25 cellular contexts compared by ENCODE assay signal in genomic region chr16:4960579-4960978, GRCh38. TPM values are rescaled to one million over a fixed set of nuclear protein-coding genes. Genes with fewer than 3 reads are reported as not detected.
"Had no signal": no experiment of that assay in that cellular context is flagged by ENCODE, and none has a peak within 500 bp of the region (broad histone marks: within the 10 kb centered on the region; RNA-seq: fewer than 3 reads in every experiment).

No MANE protein-coding gene starts in this region.

- H3K4me3 ChIP-seq: left ventricle myocardium inferior, lung, mucosa of descending colon, ovary, prostate gland, skin epidermis, stomach, testis, thyroid gland, upper lobe of right lung had no signal

- H3K27me3 ChIP-seq: ovary, stomach, testis, thyroid gland, upper lobe of right lung had no signal

- H3K27ac ChIP-seq: left ventricle myocardium inferior, ovary, prostate gland, skin epidermis, stomach, testis, thyroid gland, upper lobe of right lung had no signal

- H3K9me3 ChIP-seq: left ventricle myocardium inferior, mucosa of descending colon, ovary, prostate gland, stomach, testis, thyroid gland, upper lobe of right lung had no signal

- H3K36me3 ChIP-seq: left ventricle myocardium inferior, ovary, prostate gland, stomach, thyroid gland, upper lobe of right lung had no signal

- DNase-seq: hippocampal formation; kidney; left ventricle myocardium inferior; midbrain; naive thymus-derived CD4-positive, alpha-beta T cell; ovary; retina; right cardiac atrium; stimulated activated CD4-positive, alpha-beta T cell treated with anti-CD3 and anti-CD28 coated beads, Interleukin-12 subunit alpha, Interleukin-12 subunit beta, amount 100 ng/mL, for 4 hours; stimulated activated CD4-positive, alpha-beta T cell treated with anti-CD3 and anti-CD28 coated beads, Interleukin-15, amount 100 ng/mL, for 24 hours; stimulated activated CD4-positive, alpha-beta T cell treated with anti-CD3 and anti-CD28 coated beads, Interleukin-2, amount 100 ng/mL, for 24 hours; stimulated activated CD4-positive, alpha-beta T cell treated with anti-CD3 and anti-CD28 coated beads, Interleukin-4, amount 100 ng/mL, for 1 hour; stimulated activated naive B cell treated with anti-CD40 and anti-IgM and Interleukin-4, amounts not matched to agents 10 μg/mL and 1 μg/mL and 100 μg/mL, for 72 hours; stimulated activated naive CD8-positive, alpha-beta T cell treated with anti-CD3 and anti-CD28 coated beads, Interleukin-15, Interleukin-2, amounts not matched to agents 100 U/mL and 50 U/mL, for 24 hours; stomach; testis; thyroid gland; trophoblast cell; upper lobe of right lung had no signal

- FAIRE-seq: kidney, urothelium cell line had no signal

RNA-seq across cellular contexts. Expression of gene SEC14L5, which starts 2.4 kb away (rescaled TPM):
- total RNA-seq: natural killer cell treated with Interleukin-12 subunit alpha and Interleukin-12 subunit beta and Interleukin-15 and Interleukin-18, amount 100 ng/mL, for 72 hours had no signal
- polyA plus RNA-seq: naive thymus-derived CD4-positive, alpha-beta T cell had no signal

RNA-seq across cellular contexts. Expression of gene PPL, which starts 23.6 kb away (rescaled TPM):
- total RNA-seq: naive thymus-derived CD4-positive, alpha-beta T cell; natural killer cell treated with Interleukin-12 subunit alpha and Interleukin-12 subunit beta and Interleukin-15 and Interleukin-18, amount 100 ng/mL, for 72 hours had no signal
